15 cellular contexts compared by ENCODE assay signal in genomic region chr11:35621620-35622019, GRCh38. TPM values are rescaled to one million over a fixed set of nuclear protein-coding genes. Genes with fewer than 3 reads are reported as not detected.
DNase-seq lines count a peak whose midpoint lies in the region; ATAC-seq and TF ChIP-seq lines count a peak whose summit lies in the region.
"Had no signal": no experiment of that assay in that cellular context is flagged by ENCODE, and none has a peak within 500 bp of the region (broad histone marks: within the 10 kb centered on the region; RNA-seq: fewer than 3 reads in every experiment).

No MANE protein-coding gene starts in this region.

- intact Hi-C loops in Panc1 (cut with micrococcal nuclease; ENCODE audit: unreplicated experiment) (no loop called here), esophagus squamous epithelium (cut with DNase I) (no loop called here)

- peak overlapping the region; percentile 85 for H3K27ac ChIP-seq in Panc1 (ENCODE audit: low read length)
- H3K27ac ChIP-seq in esophagus squamous epithelium, result peak overlapping the region in 3 of 4 donors; percentile 0 to 47 (median 12)
- H3K27ac ChIP-seq: esophagus muscularis mucosa had no signal

- in situ Hi-C loops in Panc1 (cut with HindIII; ENCODE audit: low pct_unique_long_range_greater_than_20kb, low sequenced_read_pairs), result no loop called here

- no peak for TF ChIP-seq CTCF in Panc1 (IDR thresholded peaks at IDR 0.05)
- TF ChIP-seq CTCF in esophagus squamous epithelium (IDR thresholded peaks at IDR 0.05), result no peak
- TF ChIP-seq CTCF in neural crest cell (conservative IDR thresholded peaks at IDR 0.05), result no peak

- no peak overlapping the region for H3K27ac Mint-ChIP-seq in neural crest cell (ENCODE audit: unreplicated experiment)
- H3K27ac Mint-ChIP-seq: activated naive CD8-positive, alpha-beta T cell treated with anti-CD3 and anti-CD28 coated beads, Interleukin-2, amount 50 U/mL, for 24 hours; memory B cell had no signal

- CTCF ChIA-PET in Panc1 (lab: Charles Lee), result no interaction called here

- H3K36me3 ChIP-seq in Panc1 (ENCODE audit: control insufficient read depth, insufficient read depth, low read length), result no peaks in the 10 kb centered on the region
- H3K36me3 ChIP-seq in esophagus squamous epithelium, result no peaks in the 10 kb centered on the region
- H3K36me3 ChIP-seq: BE2C, esophagus muscularis mucosa had no signal

- 36 to 44% methylated on average over 2 of the region's 2 CpGs for WGBS in esophagus squamous epithelium, 2 donors

- H3K36me3 Mint-ChIP-seq in neural crest cell (ENCODE audit: low read depth), result peaks cover 9% of the 10 kb centered on the region
- H3K36me3 Mint-ChIP-seq: memory B cell had no signal

- H3K27me3 Mint-ChIP-seq in neural crest cell (ENCODE audit: low read depth), result peaks cover 4% of the 10 kb centered on the region

- peak; percentile 52 for DNase-seq in EH (ENCODE audit: low read depth)
- DNase-seq in Panc1 (ENCODE audit: low read depth, low spot score), result no peak
- no peak for DNase-seq in esophagus squamous epithelium (lab: John Stamatoyannopoulos, UW)
- DNase-seq in neural crest cell (ENCODE audit: low read depth, low spot score), result no peak
- no peak for DNase-seq in stimulated activated naive CD4-positive, alpha-beta T cell (lab: John Stamatoyannopoulos, UW)
- DNase-seq in inferior parietal cortex (ENCODE audit: extremely low spot score), result no peak
- DNase-seq: activated naive CD8-positive, alpha-beta T cell treated with anti-CD3 and anti-CD28 coated beads, Interleukin-2, amount 50 U/mL, for 24 hours; BE2C; OCI-M1; posterior cingulate gyrus had no signal

- H3K4me1 ChIP-seq in Panc1 (ENCODE audit: control insufficient read depth, insufficient read depth, low read length) (peaks cover 48% of the 10 kb centered on the region), esophagus squamous epithelium (peaks cover 18 to 67% (median 24%) of the 10 kb centered on the region in 3 donors)
- H3K4me1 ChIP-seq: BE2C had no signal

- POLR2A ChIA-PET in Panc1 (lab: Charles Lee), result no interaction called here

- no peak overlapping the region for H3K4me3 ChIP-seq in Panc1 (ENCODE audit: low read depth in 2 of 2, low read length in 2 of 2)
- H3K4me3 ChIP-seq in esophagus squamous epithelium, result no peak overlapping the region
- H3K4me3 ChIP-seq: esophagus muscularis mucosa had no signal

- TF ChIP-seq POLR2A in esophagus squamous epithelium (IDR thresholded peaks at IDR 0.05), result no peak

- H3K4me1 Mint-ChIP-seq in neural crest cell, result peaks cover 47% of the 10 kb centered on the region

- no TSS peak for BruUV-seq in Panc1 (replicated peaks; lab: Mats Ljungman, UMichigan)

- H3K27me3 ChIP-seq in Panc1 (ENCODE audit: control insufficient read depth, insufficient read depth, low read length), result no peaks in the 10 kb centered on the region
- peaks cover 0 to 65% (median 0%) of the 10 kb centered on the region in 4 donors for H3K27me3 ChIP-seq in esophagus squamous epithelium
- H3K27me3 ChIP-seq: BE2C had no signal

- H3K9me3 ChIP-seq in Panc1 (ENCODE audit: control insufficient read depth, insufficient read depth, low read depth, low read length) (no peaks in the 10 kb centered on the region), esophagus squamous epithelium (no peaks in the 10 kb centered on the region)
- H3K9me3 ChIP-seq: BE2C, esophagus muscularis mucosa had no signal

- no peaks in the 10 kb centered on the region for H3K9me3 Mint-ChIP-seq in neural crest cell
- H3K9me3 Mint-ChIP-seq: activated naive CD8-positive, alpha-beta T cell treated with anti-CD3 and anti-CD28 coated beads, Interleukin-2, amount 50 U/mL, for 24 hours; memory B cell had no signal

- H3K4me3 Mint-ChIP-seq in neural crest cell, result peak overlapping the region; percentile 95
- H3K4me3 Mint-ChIP-seq: activated naive CD8-positive, alpha-beta T cell treated with anti-CD3 and anti-CD28 coated beads, Interleukin-2, amount 50 U/mL, for 24 hours; memory B cell had no signal

- ATAC-seq in Panc1 (no peak), HG02678 (IDR thresholded peaks at IDR 0.05; ENCODE audit: unreplicated experiment) (no peak), GM21717 (IDR thresholded peaks at IDR 0.05; ENCODE audit: unreplicated experiment) (no peak)
- ATAC-seq: activated naive CD8-positive, alpha-beta T cell treated with anti-CD3 and anti-CD28 coated beads, Interleukin-2, amount 50 U/mL, for 24 hours; HepG2 had no signal

RNA-seq across cellular contexts. Expression of gene FJX1, which starts 3.4 kb away (rescaled TPM):
- total RNA-seq in Panc1 (2021; ENCODE audit: unreplicated experiment) (31.1 TPM), esophagus squamous epithelium (10 to 100 TPM in 3 of 4 donors, 1 to 10 TPM in 1; 8.8 to 12.4 (median 11.1) TPM), neural crest cell (28.2 and 29.5 TPM in 2 replicates)
- polyA plus RNA-seq in Panc1 (2012; ENCODE audit: insufficient read length), result 21.8 TPM

RNA-seq across cellular contexts. Expression of gene TRIM44, which starts 41.0 kb away (rescaled TPM):
- total RNA-seq in Panc1 (2021; ENCODE audit: unreplicated experiment) (80.3 TPM), esophagus squamous epithelium (10 to 100 TPM in 2 of 4 donors, 1 to 10 TPM in 2; 6.8 to 32.0 (median 13.5) TPM), neural crest cell (67.4 and 71.1 TPM in 2 replicates)
- 51.1 TPM for polyA plus RNA-seq in Panc1 (2012; ENCODE audit: insufficient read length)
